9 cellular contexts compared by ENCODE assay signal in genomic region chr17:45782889-45783592, GRCh38. TPM values are rescaled to one million over a fixed set of nuclear protein-coding genes. Genes with fewer than 3 reads are reported as not detected.
A peak's percentile ranks its signal among the peaks of the same experiment; 100 is the strongest.
DNase-seq lines count a peak whose midpoint lies in the region; ATAC-seq and TF ChIP-seq lines count a peak whose summit lies in the region.
"Had no signal": no experiment of that assay in that cellular context is flagged by ENCODE, and none has a peak within 500 bp of the region (broad histone marks: within the 10 kb centered on the region; RNA-seq: fewer than 3 reads in every experiment).

No MANE protein-coding gene starts in this region.

- peak overlapping the region; percentile 58 for H3K4me3 Mint-ChIP-seq in activated naive CD8-positive, alpha-beta T cell treated with anti-CD3 and anti-CD28 coated beads for 36 hours

- DNase-seq in GM10266 (ENCODE audit: extremely low spot score) (peak; percentile 53), NCI-H460 (ENCODE audit: extremely low read depth, low read depth) (peak; percentile 25), islet precursor cell (peak; percentile 79), amniotic stem cell (lab: John Stamatoyannopoulos, UW) (no peak)
- peak; percentile 65 for DNase-seq in activated naive CD8-positive, alpha-beta T cell treated with anti-CD3 and anti-CD28 coated beads for 36 hours
- peak; percentile 52 to 57 for DNase-seq in stimulated activated CD4-positive, alpha-beta T cell treated with anti-CD3 and anti-CD28 coated beads, Interleukin-2, amount 100 ng/mL, for 48 hours

- no peaks in the 10 kb centered on the region for H3K9me3 Mint-ChIP-seq in activated naive CD8-positive, alpha-beta T cell treated with anti-CD3 and anti-CD28 coated beads for 36 hours

- no peaks in the 10 kb centered on the region for H3K36me3 Mint-ChIP-seq in activated naive CD8-positive, alpha-beta T cell treated with anti-CD3 and anti-CD28 coated beads for 36 hours

- H3K27me3 Mint-ChIP-seq in activated naive CD8-positive, alpha-beta T cell treated with anti-CD3 and anti-CD28 coated beads for 36 hours, result peaks cover 80% of the 10 kb centered on the region

- TF ChIP-seq CTCF in GM10266 (IDR thresholded peaks at IDR 0.05; ENCODE audit: control insufficient read depth, insufficient read depth, low read depth, missing control alignments), result peak; percentile 38

- ATAC-seq in HG03469 (IDR thresholded peaks at IDR 0.05; ENCODE audit: unreplicated experiment), result no peak
- ATAC-seq in HG03378 (IDR thresholded peaks at IDR 0.05; ENCODE audit: unreplicated experiment), result no peak

- H3K4me1 Mint-ChIP-seq in activated naive CD8-positive, alpha-beta T cell treated with anti-CD3 and anti-CD28 coated beads for 36 hours, result peaks cover 2% of the 10 kb centered on the region

- H3K27ac Mint-ChIP-seq in activated naive CD8-positive, alpha-beta T cell treated with anti-CD3 and anti-CD28 coated beads for 36 hours, result no peak overlapping the region

RNA-seq across cellular contexts. Expression of gene CRHR1, which starts 1.1 kb away (rescaled TPM):
- total RNA-seq in NCI-H460 (2014; rRNA removed; shearing (Covaris generic)), result not detected in 2 replicates
- polyA plus RNA-seq in NCI-H460 (2014; cell fraction: nucleus; rRNA removed), result not detected in 2 replicates
- total RNA-seq in activated naive CD8-positive, alpha-beta T cell treated with anti-CD3 and anti-CD28 coated beads for 36 hours, result not detected
- total RNA-seq: liver had no signal
- polyA plus RNA-seq: liver had no signal
